In the genomic region with DNA sequence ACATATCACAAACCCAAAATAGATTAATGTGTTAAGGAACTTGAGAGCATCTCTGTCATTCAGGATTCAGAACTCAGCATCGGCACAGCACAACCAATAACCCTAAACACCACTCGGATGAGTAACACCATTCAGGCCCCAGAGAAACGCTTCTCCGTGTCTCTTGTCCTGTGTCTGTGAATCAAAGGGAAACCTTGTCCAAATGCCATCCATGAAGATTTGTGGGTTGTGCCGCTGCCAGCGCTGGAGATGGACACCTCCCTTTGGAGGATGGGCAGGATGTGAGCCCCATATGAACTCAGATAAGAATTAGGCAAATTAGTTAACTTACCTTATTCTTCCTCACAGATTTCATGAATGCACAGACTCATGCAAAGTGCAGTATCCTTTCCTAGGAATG, we compare ENCODE assay signal across 27 cellular contexts. TPM values are rescaled to one million over a fixed set of nuclear protein-coding genes. Genes with fewer than 3 reads are reported as not detected.
DNase-seq lines count a peak whose midpoint lies in the region; ATAC-seq, FAIRE-seq and TF ChIP-seq lines count a peak whose summit lies in the region.
"Had no signal": no experiment of that assay in that cellular context is flagged by ENCODE, and none has a peak within 500 bp of the region (broad histone marks: within the 10 kb centered on the region; RNA-seq: fewer than 3 reads in every experiment).

No MANE protein-coding gene starts in this region.

- no peak for TF ChIP-seq RAD21 in SK-N-SH (IDR thresholded peaks at IDR 0.05; ENCODE audit: low read length)

- CTCF ChIA-PET in SK-N-SH (lab: Yijun Ruan, JAX), result no interaction called here

- H3K4me2 ChIP-seq in SK-N-SH (0 out of 2 replicates have a peak overlapping the region, but pooled peaks have one; percentile 11), astrocyte (ENCODE audit: low read length) (no peak overlapping the region), osteoblast (ENCODE audit: insufficient read depth, low read length) (peak overlapping the region; percentile 8)

- H3K9me3 ChIP-seq in SK-N-SH (no peaks in the 10 kb centered on the region), astrocyte (ENCODE audit: insufficient read depth, low read depth, low read length) (no peaks in the 10 kb centered on the region), osteoblast (ENCODE audit: low read depth, low read length) (no peaks in the 10 kb centered on the region), WERI-Rb-1 (ENCODE audit: severe bottlenecking) (no peaks in the 10 kb centered on the region)
- H3K9me3 ChIP-seq: SJSA1 had no signal

- TF ChIP-seq CTCF in SK-N-SH (IDR thresholded peaks at IDR 0.05), result no peak
- no peak for TF ChIP-seq CTCF in astrocyte (IDR thresholded peaks at IDR 0.05; ENCODE audit: insufficient read depth, low read depth, low read length)
- TF ChIP-seq CTCF in osteoblast (IDR thresholded peaks at IDR 0.05; ENCODE audit: extremely low read depth, low read depth, low read length), result no peak
- no peak for TF ChIP-seq CTCF in WERI-Rb-1 (IDR thresholded peaks at IDR 0.05; ENCODE audit: low read depth, low read length)

- H3K27me3 ChIP-seq in SK-N-SH (ENCODE audit: insufficient read depth) (no peaks in the 10 kb centered on the region), astrocyte (ENCODE audit: insufficient read depth, low read length) (no peaks in the 10 kb centered on the region), osteoblast (ENCODE audit: insufficient read depth, low read length) (no peaks in the 10 kb centered on the region), WERI-Rb-1 (ENCODE audit: insufficient read depth, low read depth, severe bottlenecking) (no peaks in the 10 kb centered on the region)
- H3K27me3 ChIP-seq: SJSA1 had no signal

- no peak overlapping the region for H3K27ac Mint-ChIP-seq in astrocyte (ENCODE audit: unreplicated experiment)
- H3K27ac Mint-ChIP-seq: CD8-positive, alpha-beta T cell; H9; HFFc6 had no signal

- H3K4me3 ChIP-seq in SK-N-SH (ENCODE audit: low read depth in 2 of 2, low read length in 1 of 2), result no peak overlapping the region
- H3K4me3 ChIP-seq in astrocyte (ENCODE audit: insufficient read depth, low read depth, low read length), result no peak overlapping the region
- no peak overlapping the region for H3K4me3 ChIP-seq in osteoblast (ENCODE audit: insufficient read depth, low read length)
- H3K4me3 ChIP-seq in WERI-Rb-1 (ENCODE audit: low read depth, low read length), result no peak overlapping the region
- H3K4me3 ChIP-seq: GM23248, K562, SJSA1 had no signal

- POLR2A ChIA-PET in SK-N-SH (lab: Yijun Ruan, JAX), result no interaction called here

- peak; percentile 23 for FAIRE-seq in astrocyte (lab: Jason Lieb, UNC)
- FAIRE-seq: GM12891, K562 had no signal

- peak overlapping the region in 1 of 2 experiments; percentile 97; a peak in 3 of 4 replicates for H3K27ac ChIP-seq in SK-N-SH (ENCODE audit: low read depth in 2 of 2, low read length in 1 of 2)
- peak overlapping the region; percentile 9 for H3K27ac ChIP-seq in astrocyte (ENCODE audit: low read depth, low read length)
- peak overlapping the region; percentile 54 for H3K27ac ChIP-seq in osteoblast (ENCODE audit: low read depth, low read length)
- H3K27ac ChIP-seq in WERI-Rb-1, result no peak overlapping the region
- H3K27ac ChIP-seq: 22Rv1, SJSA1 had no signal

- H3K36me3 ChIP-seq in SK-N-SH (replicated peaks in 1 of 2; ENCODE audit: control insufficient read depth in 1 of 2, insufficient read depth in 2 of 2, low read length in 1 of 2) (no peaks in the 10 kb centered on the region), astrocyte (ENCODE audit: insufficient read depth, low read length) (no peaks in the 10 kb centered on the region), osteoblast (ENCODE audit: insufficient read depth, low read length) (no peaks in the 10 kb centered on the region), WERI-Rb-1 (no peaks in the 10 kb centered on the region)
- H3K36me3 ChIP-seq: SJSA1 had no signal

- no peaks in the 10 kb centered on the region for H3K27me3 Mint-ChIP-seq in astrocyte (ENCODE audit: low read depth, unreplicated experiment)

- 0 out of 2 replicates have a peak, but pooled peaks cover 5% of the 10 kb centered on the region for H3K79me2 ChIP-seq in SK-N-SH (ENCODE audit: insufficient read depth)
- H3K79me2 ChIP-seq in astrocyte (ENCODE audit: insufficient read depth, low read length), result no peaks in the 10 kb centered on the region
- no peaks in the 10 kb centered on the region for H3K79me2 ChIP-seq in osteoblast (ENCODE audit: insufficient read depth, low read length)

- DNase-seq in SK-N-SH (no peak), astrocyte (ENCODE audit: low read depth) (no peak), osteoblast (ENCODE audit: insufficient read length, low spot score, missing footprints) (no peak), WERI-Rb-1 (no peak)
- DNase-seq in stimulated activated CD4-positive, alpha-beta T cell treated with anti-CD3 and anti-CD28 coated beads, Interleukin-1b, Interleukin-23, amount 100 ng/mL, for 48 hours, result no peak
- DNase-seq in activated CD4-positive, alpha-beta T cell treated with anti-CD3 and anti-CD28 coated beads for 48 hours, result no peak
- DNase-seq: Calu3; CD8-positive, alpha-beta T cell; DMS153; GM23248; H9; HFFc6; NCI-H1092; NCI-H1436 treated with DMSO at 0.1 percent for 48 hours; NCI-H2029; NCI-H226; NCI-H510A treated with DMSO at 0.1 percent for 48 hours; NCI-H748 treated with DMSO at 0.1 percent for 48 hours; NK-92 treated with Interleukin-12 subunit alpha and Interleukin-12 subunit beta, amount 100 ng/mL, for 24 hours had no signal

- H3K4me3 Mint-ChIP-seq in astrocyte (ENCODE audit: unreplicated experiment), result no peak overlapping the region
- H3K4me3 Mint-ChIP-seq: CD8-positive, alpha-beta T cell; H9; HFFc6 had no signal

- H3K36me3 Mint-ChIP-seq in astrocyte (ENCODE audit: low read depth, unreplicated experiment), result no peaks in the 10 kb centered on the region
- H3K36me3 Mint-ChIP-seq: CD8-positive, alpha-beta T cell had no signal

- H3K9me2 ChIP-seq in SK-N-SH, result no peaks in the 10 kb centered on the region

- peaks cover 27% of the 10 kb centered on the region for H3K4me1 Mint-ChIP-seq in astrocyte (ENCODE audit: low read depth, unreplicated experiment)

- H3K9ac ChIP-seq in SK-N-SH, result no peak overlapping the region; the same call in 1 of the 2 replicates
- H3K9ac ChIP-seq in astrocyte (ENCODE audit: low read length), result no peak overlapping the region
- H3K9ac ChIP-seq: GM23248 had no signal

- no peak for TF ChIP-seq EP300 in SK-N-SH (IDR thresholded peaks at IDR 0.05; ENCODE audit: borderline replicate concordance in 1 of 2, low read depth in 1 of 2, low read length in 1 of 2)

- H2AFZ ChIP-seq in SK-N-SH (ENCODE audit: low read depth) (no peak overlapping the region), astrocyte (ENCODE audit: low read depth, low read length) (no peak overlapping the region), osteoblast (ENCODE audit: low read length) (peak overlapping the region; percentile 4)
- H2AFZ ChIP-seq: GM23248 had no signal

- ATAC-seq in SK-N-SH treated with all-trans-retinoic acid at 6 μM for 48 hours (no peak), HG03457 (IDR thresholded peaks at IDR 0.05; ENCODE audit: unreplicated experiment) (no peak)
- ATAC-seq: CD8-positive, alpha-beta T cell; K562; Panc1; Right ventricle myocardium inferior had no signal

- 72% methylated on average over 6 of the region's 6 CpGs for WGBS in SK-N-SH (ENCODE audit: low lambda C conversion rate)

- H3K4me1 ChIP-seq in SK-N-SH (ENCODE audit: control insufficient read depth in 1 of 2, insufficient read depth in 2 of 2, low read depth in 1 of 2, low read length in 1 of 2) (peaks cover 6 to 46% of the 10 kb centered on the region in 2 experiments), astrocyte (ENCODE audit: insufficient read depth, low read length) (peaks cover 49% of the 10 kb centered on the region), osteoblast (ENCODE audit: insufficient read depth, low read length) (peaks cover 58% of the 10 kb centered on the region)

- peaks cover 65% of the 10 kb centered on the region for H3F3A ChIP-seq in SK-N-SH (replicated peaks; ENCODE audit: insufficient read depth)

- H4K20me1 ChIP-seq in SK-N-SH (ENCODE audit: insufficient read depth) (no peaks in the 10 kb centered on the region), astrocyte (ENCODE audit: insufficient read depth, low read length) (no peaks in the 10 kb centered on the region), osteoblast (ENCODE audit: insufficient read depth, low read length) (no peaks in the 10 kb centered on the region)

- peaks cover under 1% of the 10 kb centered on the region for H3K9me3 Mint-ChIP-seq in astrocyte (ENCODE audit: unreplicated experiment)
- H3K9me3 Mint-ChIP-seq: H9 had no signal

TF ChIP-seq in SK-N-SH, 30 proteins besides CTCF, POLR2A, EP300 and RAD21 (continues in another document):
- TF ChIP-seq SIN3A (IDR thresholded peaks at IDR 0.05; ENCODE audit: borderline replicate concordance, low read depth, low read length), result no peak

TF ChIP-seq in SK-N-SH treated with all-trans-retinoic acid at 6 μM for 48 hours, 23 proteins besides CTCF, POLR2A, EP300 and RAD21 (continues in another document):
- TF ChIP-seq CSDC2 (CRISPR knock-in tag; IDR thresholded peaks at IDR 0.05) (no peak), CSRNP3 (CRISPR knock-in tag; IDR thresholded peaks at IDR 0.05) (no peak), RARB (CRISPR knock-in tag; IDR thresholded peaks at IDR 0.05) (no peak), ESRRG (CRISPR knock-in tag; IDR thresholded peaks at IDR 0.05) (no peak), ZC3H10 (CRISPR knock-in tag; IDR thresholded peaks at IDR 0.05) (no peak), ZFP30 (CRISPR knock-in tag; IDR thresholded peaks at IDR 0.05) (no peak), ZNF565 (CRISPR knock-in tag; conservative IDR thresholded peaks at IDR 0.05; ENCODE audit: low read depth) (no peak)

RNA-seq across cellular contexts. Expression of gene TPM1, which starts 21.5 kb away (rescaled TPM):
- 1,371 and 1,764 TPM in 2 replicates for polyA plus RNA-seq in SK-N-SH (2012; rRNA removed)
- polyA plus RNA-seq in SK-N-SH (2012; cell fraction: cytosol; rRNA removed), result 1,590 and 2,049 TPM in 2 replicates
- 2,523 and 2,991 TPM in 2 replicates for polyA plus RNA-seq in SK-N-SH (2012; cell fraction: nucleus; rRNA removed)
- total RNA-seq in astrocyte, result 2,922 and 3,062 TPM in 2 replicates
- 1,563 and 1,708 TPM in 2 replicates for total RNA-seq in osteoblast
